24 cellular contexts compared by ENCODE assay signal in genomic region chr1:200316148-200316803, GRCh38.
"Had no signal": no experiment of that assay in that cellular context is flagged by ENCODE, and none has a peak within 500 bp of the region (broad histone marks: within the 10 kb centered on the region; RNA-seq: fewer than 3 reads in every experiment).

No MANE protein-coding gene starts in this region.

- H3K36me3 ChIP-seq: left ventricle myocardium inferior, neutrophil, pancreas, suprapubic skin, tibial nerve had no signal

- H3K9me3 ChIP-seq: left ventricle myocardium inferior, neutrophil, pancreas, psoas muscle, suprapubic skin, tibial nerve had no signal

- ATAC-seq: activated naive CD4-positive, alpha-beta T cell treated with anti-CD3 and anti-CD28 coated beads, Interleukin-2, amount 50 U/mL, for 72 hours; activated T-helper 17 cell treated with anti-CD3 and anti-CD28 coated beads, Interleukin-2, amount 50 U/mL, for 72 hours; natural killer cell; psoas muscle; right cardiac atrium; stimulated activated effector memory CD8-positive, alpha-beta T cell treated with anti-CD3 and anti-CD28 coated beads, Interleukin-12 subunit alpha, Interleukin-12 subunit beta, amount 100 ng/mL, for 72 hours; stimulated activated naive CD8-positive, alpha-beta T cell treated with anti-CD3 and anti-CD28 coated beads, Interleukin-15, amount 100 ng/mL, for 72 hours; WTC11 had no signal

- DNase-seq: activated CD8-positive, alpha-beta memory T cell treated with anti-CD3 and anti-CD28 coated beads for 24 hours; activated CD8-positive, alpha-beta memory T cell treated with anti-CD3 and anti-CD28 coated beads, Interleukin-2, amount 50 U/mL, for 4 hours; activated T-cell treated with anti-CD3 and anti-CD28 coated beads, Interleukin-2, amount 50 U/mL, for 24 hours; aorta; erythroblast; kidney; left ventricle myocardium inferior; mammary epithelial cell; midbrain; natural killer cell; pancreas; psoas muscle; right cardiac atrium; stimulated activated CD4-positive, alpha-beta T cell treated with anti-CD3 and anti-CD28 coated beads, Interleukin-1b, Interleukin-23, amount 100 ng/mL, for 48 hours; stimulated activated naive CD8-positive, alpha-beta T cell treated with anti-CD3 and anti-CD28 coated beads, Interleukin-15, amount 100 ng/mL, for 72 hours had no signal

- H3K4me3 Mint-ChIP-seq: activated T-cell treated with anti-CD3 and anti-CD28 coated beads, Interleukin-2, amount 50 U/mL, for 24 hours; activated T-helper 17 cell treated with anti-CD3 and anti-CD28 coated beads, Interleukin-2, amount 50 U/mL, for 72 hours; brain; natural killer cell; stimulated activated effector memory CD8-positive, alpha-beta T cell treated with anti-CD3 and anti-CD28 coated beads, Interleukin-12 subunit alpha, Interleukin-12 subunit beta, amount 100 ng/mL, for 72 hours; stimulated activated naive CD8-positive, alpha-beta T cell treated with anti-CD3 and anti-CD28 coated beads, Interleukin-15, amount 100 ng/mL, for 72 hours; WTC11 had no signal

- H3K36me3 Mint-ChIP-seq: activated naive CD4-positive, alpha-beta T cell treated with anti-CD3 and anti-CD28 coated beads, Interleukin-2, amount 50 U/mL, for 72 hours; brain; natural killer cell; stimulated activated effector memory CD8-positive, alpha-beta T cell treated with anti-CD3 and anti-CD28 coated beads, Interleukin-12 subunit alpha, Interleukin-12 subunit beta, amount 100 ng/mL, for 72 hours; WTC11 had no signal

- H3K27ac ChIP-seq: foreskin keratinocyte, left ventricle myocardium inferior, neutrophil, psoas muscle, suprapubic skin, tibial nerve had no signal

- H3K27ac Mint-ChIP-seq: activated naive CD4-positive, alpha-beta T cell treated with anti-CD3 and anti-CD28 coated beads, Interleukin-2, amount 50 U/mL, for 72 hours; activated T-cell treated with anti-CD3 and anti-CD28 coated beads, Interleukin-2, amount 50 U/mL, for 24 hours; activated T-helper 17 cell treated with anti-CD3 and anti-CD28 coated beads, Interleukin-2, amount 50 U/mL, for 72 hours; brain; natural killer cell; stimulated activated effector memory CD8-positive, alpha-beta T cell treated with anti-CD3 and anti-CD28 coated beads, Interleukin-12 subunit alpha, Interleukin-12 subunit beta, amount 100 ng/mL, for 72 hours; stimulated activated naive CD8-positive, alpha-beta T cell treated with anti-CD3 and anti-CD28 coated beads, Interleukin-15, amount 100 ng/mL, for 72 hours; WTC11 had no signal

- H3K27me3 Mint-ChIP-seq: stimulated activated naive CD8-positive, alpha-beta T cell treated with anti-CD3 and anti-CD28 coated beads, Interleukin-15, amount 100 ng/mL, for 72 hours had no signal

- H3K27me3 ChIP-seq: foreskin keratinocyte, neutrophil, pancreas had no signal

- H3K4me1 Mint-ChIP-seq: activated T-helper 17 cell treated with anti-CD3 and anti-CD28 coated beads, Interleukin-2, amount 50 U/mL, for 72 hours; natural killer cell; stimulated activated effector memory CD8-positive, alpha-beta T cell treated with anti-CD3 and anti-CD28 coated beads, Interleukin-12 subunit alpha, Interleukin-12 subunit beta, amount 100 ng/mL, for 72 hours; stimulated activated naive CD8-positive, alpha-beta T cell treated with anti-CD3 and anti-CD28 coated beads, Interleukin-15, amount 100 ng/mL, for 72 hours had no signal

- H3K4me1 ChIP-seq: foreskin keratinocyte, left ventricle myocardium inferior, pancreas, psoas muscle, suprapubic skin had no signal

- H3K9me3 Mint-ChIP-seq: activated naive CD4-positive, alpha-beta T cell treated with anti-CD3 and anti-CD28 coated beads, Interleukin-2, amount 50 U/mL, for 72 hours; activated T-cell treated with anti-CD3 and anti-CD28 coated beads, Interleukin-2, amount 50 U/mL, for 24 hours; activated T-helper 17 cell treated with anti-CD3 and anti-CD28 coated beads, Interleukin-2, amount 50 U/mL, for 72 hours; natural killer cell; stimulated activated effector memory CD8-positive, alpha-beta T cell treated with anti-CD3 and anti-CD28 coated beads, Interleukin-12 subunit alpha, Interleukin-12 subunit beta, amount 100 ng/mL, for 72 hours; stimulated activated naive CD8-positive, alpha-beta T cell treated with anti-CD3 and anti-CD28 coated beads, Interleukin-15, amount 100 ng/mL, for 72 hours; WTC11 had no signal

- H3K4me3 ChIP-seq: left ventricle myocardium inferior, pancreas, psoas muscle, suprapubic skin, tibial nerve had no signal
